In genomic region chr4:184792950-184793555, GRCh38 we compare ENCODE assay signal across 8 cellular contexts. TPM values are rescaled to one million over a fixed set of nuclear protein-coding genes. Genes with fewer than 3 reads are reported as not detected.
DNase-seq lines count a peak whose midpoint lies in the region; ATAC-seq and TF ChIP-seq lines count a peak whose summit lies in the region.

No MANE protein-coding gene starts in this region.

- H3K27me3 Mint-ChIP-seq in T-helper 17 cell = no peaks in the 10 kb centered on the region

- intact Hi-C loops in HCT116 (cut with micrococcal nuclease) = no loop called here

- no peak for TF ChIP-seq CTCF in HCT116 (IDR thresholded peaks at IDR 0.05 in 2 of 3, conservative IDR thresholded peaks at IDR 0.05 in 1 of 3; ENCODE audit: borderline replicate concordance in 1 of 3, insufficient read depth in 1 of 3, low read depth in 2 of 3, low read length in 2 of 3)

- H3K9me3 ChIP-seq in HCT116 (ENCODE audit: control insufficient read depth in 1 of 2, insufficient read depth in 1 of 2, low read depth in 1 of 2, low read length in 2 of 2) (no peaks in the 10 kb centered on the region), T-helper 17 cell (ENCODE audit: control insufficient read depth, low read length, poor library complexity, severe bottlenecking) (no peaks in the 10 kb centered on the region)

- no peaks in the 10 kb centered on the region for H4K20me1 ChIP-seq in HCT116 (ENCODE audit: insufficient read depth)

- POLR2A ChIA-PET in HCT116 (lab: Charles Lee) = interaction anchor here (1.1 kb wide), 1 partner anchor 22 kb away, joined by 3 read pairs; no protein-coding TSS in a partner anchor

- no peak overlapping the region for H3K4me3 ChIP-seq in HCT116 (replicated peaks in 1 of 2; ENCODE audit: low read depth in 1 of 2, low read length in 2 of 2)

- no peak overlapping the region for H3K4me3 Mint-ChIP-seq in T-helper 17 cell

- peaks cover 4% of the 10 kb centered on the region for H3K36me3 Mint-ChIP-seq in T-helper 17 cell (ENCODE audit: low read depth)

- DNase-seq in HCT116 (ENCODE audit: low read depth, low spot score) (peak; percentile 63), T-helper 17 cell (no peak), dermis blood vessel endothelial cell (peak; percentile 91), pons (ENCODE audit: low spot score) (peak; percentile 74), HT-29 (ENCODE audit: low spot score) (no peak), DMS53 (lab: John Stamatoyannopoulos, UW) (no peak)
- no peak for DNase-seq in central memory CD4-positive, alpha-beta T cell

- CTCF ChIA-PET in HCT116 (lab: Charles Lee) = no interaction called here

- no peak overlapping the region for H3K9ac ChIP-seq in HCT116 (ENCODE audit: low read length)

- H3K9me2 ChIP-seq in HCT116 (ENCODE audit: insufficient read depth) = no peaks in the 10 kb centered on the region

- RAD21 ChIA-PET in HCT116 (lab: Charles Lee; ENCODE audit: low non-redundant PET in 1 of 2, low total read pairs in 2 of 2, uncharacterized antibody in 2 of 2, unreplicated experiment in 2 of 2) = no interaction called here

- no TSS peak for BruUV-seq in HCT116 (replicated peaks; lab: Mats Ljungman, UMichigan)

- H3K79me2 ChIP-seq in HCT116 (ENCODE audit: insufficient read depth, low read length) = no peaks in the 10 kb centered on the region

- ATAC-seq in HCT116 (peak; percentile 86), T-helper 17 cell (peak; percentile 75), GM21390 (IDR thresholded peaks at IDR 0.05; ENCODE audit: unreplicated experiment) (no peak)

- H3K36me3 ChIP-seq in HCT116 (ENCODE audit: control insufficient read depth in 1 of 2, insufficient read depth in 2 of 2, low read length in 2 of 2) = no peaks in the 10 kb centered on the region

- peaks cover 5 to 13% of the 10 kb centered on the region in 2 experiments; a peak in 3 of 4 replicates for H3K4me1 ChIP-seq in HCT116 (ENCODE audit: control insufficient read depth in 1 of 2, insufficient read depth in 2 of 2, low read length in 2 of 2)

- H2AFZ ChIP-seq in HCT116 (ENCODE audit: low read depth, low read length, poor library complexity, severe bottlenecking) = no peak overlapping the region

- H3K4me2 ChIP-seq in HCT116 (ENCODE audit: low read length) = peak overlapping the region; percentile 41

- peaks cover 20% of the 10 kb centered on the region for H3K4me1 Mint-ChIP-seq in T-helper 17 cell

- H3K27ac ChIP-seq in HCT116 (ENCODE audit: low read depth, low read length) = no peak overlapping the region

- TF ChIP-seq RAD21 in HCT116 (IDR thresholded peaks at IDR 0.05; ENCODE audit: low read depth) = no peak

- no peaks in the 10 kb centered on the region for H3K27me3 ChIP-seq in HCT116 (ENCODE audit: insufficient read depth, low read length)

- no peak for TF ChIP-seq POLR2A in HCT116 (IDR thresholded peaks at IDR 0.05; ENCODE audit: borderline replicate concordance, extremely low read depth, insufficient read depth, insufficient read length)

- H3K27ac Mint-ChIP-seq in T-helper 17 cell = peak overlapping the region; percentile 29

TF ChIP-seq in HCT116, 20 proteins besides CTCF, POLR2A, EP300 and RAD21:
- no peak for TF ChIP-seq ELF1 (IDR thresholded peaks at IDR 0.05; ENCODE audit: borderline replicate concordance, low read depth)
- TF ChIP-seq MAX (IDR thresholded peaks at IDR 0.05) = no peak
- peak; percentile 47; the same call in 1 of the 2 replicates for TF ChIP-seq JUND (IDR thresholded peaks at IDR 0.05)
- no peak for TF ChIP-seq ZFX (IDR thresholded peaks at IDR 0.05)
- TF ChIP-seq SIN3A (IDR thresholded peaks at IDR 0.05; ENCODE audit: low read depth) = no peak
- no peak for TF ChIP-seq REST (IDR thresholded peaks at IDR 0.05; ENCODE audit: low read depth)
- TF ChIP-seq FOSL1 (IDR thresholded peaks at IDR 0.05; ENCODE audit: low read depth) = peak; percentile 52; the same call in 1 of the 2 replicates
- no peak for TF ChIP-seq SRF (IDR thresholded peaks at IDR 0.05; ENCODE audit: low read depth)
- TF ChIP-seq EZH2phosphoT487 (IDR thresholded peaks at IDR 0.05; ENCODE audit: borderline replicate concordance) = no peak
- peak; percentile 51 for TF ChIP-seq TCF7L2 (IDR thresholded peaks at IDR 0.05; ENCODE audit: borderline replicate concordance, extremely low read depth, insufficient read depth, insufficient read length)
- no peak for TF ChIP-seq CBX3 (IDR thresholded peaks at IDR 0.05; ENCODE audit: low read depth)
- TF ChIP-seq POLR2AphosphoS5 (IDR thresholded peaks at IDR 0.05; ENCODE audit: low read depth, low read length) = no peak
- TF ChIP-seq EGR1 (IDR thresholded peaks at IDR 0.05; ENCODE audit: low read depth) = no peak
- TF ChIP-seq ATF3 (IDR thresholded peaks at IDR 0.05) = no peak
- TF ChIP-seq SP1 (IDR thresholded peaks at IDR 0.05; ENCODE audit: low read depth) = no peak; the same call in 1 of the 2 replicates
- TF ChIP-seq CEBPB (IDR thresholded peaks at IDR 0.05; ENCODE audit: low read depth) = peak; percentile 66
- no peak for TF ChIP-seq ZBTB33 (IDR thresholded peaks at IDR 0.05; ENCODE audit: extremely low read depth, insufficient replicate concordance, low read length)
- no peak for TF ChIP-seq ZNF274 (IDR thresholded peaks at IDR 0.05; ENCODE audit: low read depth, low read length)
- no peak for TF ChIP-seq EZH2 (IDR thresholded peaks at IDR 0.05)

RNA-seq across cellular contexts. Expression of gene ACSL1, which starts 32.7 kb away (rescaled TPM):
- total RNA-seq in HCT116 (2021; ENCODE audit: unreplicated experiment) = 12.5 TPM
- polyA plus RNA-seq in HCT116 (2012) = 6.2 and 7.0 TPM in 2 replicates
- 10 to 100 TPM; 12.1 to 13.3 TPM for total RNA-seq in T-helper 17 cell
- total RNA-seq in dermis blood vessel endothelial cell = 8.7 and 10.4 TPM in 2 replicates
- total RNA-seq in HT-29 (2014; rRNA removed; shearing (Covaris generic)) = 29.9 and 36.6 TPM in 2 replicates

RNA-seq across cellular contexts. Expression of gene CENPU, which starts 59.2 kb away (rescaled TPM):
- total RNA-seq in HCT116 (2021; ENCODE audit: unreplicated experiment) (28.2 TPM), T-helper 17 cell (10 to 100 TPM in 1 of 2 donors, 1 to 10 TPM in 1; 5.4 to 10.4 TPM), dermis blood vessel endothelial cell (8.5 and 34.2 TPM in 2 replicates)
- polyA plus RNA-seq in HCT116 (2012) = 8.3 and 11.7 TPM in 2 replicates
- 15.2 and 15.3 TPM in 2 replicates for total RNA-seq in HT-29 (2014; rRNA removed; shearing (Covaris generic))

Comparison
In these comparisons a context has a peak if more than half of its experiments do, and no peak if none do; other contexts are left out.
1. DNase-seq: peak in HCT116 (single experiment), dermis blood vessel endothelial cell (single experiment) and pons (single experiment); none in T-helper 17 cell (0 of 3), HT-29 (single experiment), central memory CD4-positive, alpha-beta T cell (single experiment) and DMS53 (single experiment).